ENCODE assay signal across 2 cellular contexts in genomic region chr16:16012144-16012543, GRCh38.
A peak's percentile ranks its signal among the peaks of the same experiment; 100 is the strongest.
TF ChIP-seq lines count a peak whose summit lies in the region.

No MANE protein-coding gene starts in this region.

TF ChIP-seq in IMR-90, 13 proteins besides CTCF, POLR2A, EP300 and RAD21:
- no peak for TF ChIP-seq CEBPB (IDR thresholded peaks at IDR 0.05; ENCODE audit: low read depth, low read length)

TF ChIP-seq in K562, 482 proteins besides CTCF, POLR2A, EP300 and RAD21:
- TF ChIP-seq ZKSCAN8 (CRISPR knock-in tag; IDR thresholded peaks at IDR 0.05) (0 out of 2 replicates have a peak, but pooled peaks have one; percentile 51), RHOXF2B (CRISPR knock-in tag; conservative IDR thresholded peaks at IDR 0.05) (no peak), PML (IDR thresholded peaks at IDR 0.05; ENCODE audit: low read length) (no peak)
